Comparison of ENCODE assay signal across 8 cellular contexts in the genomic region with DNA sequence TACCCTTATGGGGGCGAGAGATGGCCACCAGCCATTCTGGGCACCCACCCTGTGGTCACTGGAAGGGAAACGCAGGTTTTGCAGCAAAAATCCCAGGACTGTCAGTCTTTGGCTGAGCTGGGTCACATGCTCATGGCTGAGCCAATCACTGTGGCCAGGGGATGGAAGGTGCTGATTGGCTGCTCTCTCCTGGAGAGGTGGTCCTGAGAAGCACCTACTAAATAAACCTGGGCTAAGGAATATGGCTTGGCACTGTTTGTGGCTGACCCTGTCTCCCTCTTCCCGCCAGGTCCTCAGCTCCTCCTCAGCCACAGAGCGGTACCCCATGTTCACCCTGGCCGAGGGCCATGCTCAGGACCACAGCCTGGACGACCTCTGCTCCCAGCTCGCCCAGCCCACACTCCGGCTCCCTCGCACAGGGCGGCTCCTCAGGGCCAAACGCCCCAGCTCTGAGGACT. TPM values are rescaled to one million over a fixed set of nuclear protein-coding genes. Genes with fewer than 3 reads are reported as not detected.
A peak's percentile ranks its signal among the peaks of the same experiment; 100 is the strongest.
DNase-seq lines count a peak whose midpoint lies in the region; ATAC-seq and TF ChIP-seq lines count a peak whose summit lies in the region.

No MANE protein-coding gene starts in this region.

- H3K4me1 ChIP-seq in sigmoid colon = no peaks in the 10 kb centered on the region

- peak; percentile 78 for DNase-seq in 8988T
- peak; percentile 59 for DNase-seq in SK-MEL-5 (ENCODE audit: low read depth, low spot score)
- peak; percentile 43 for DNase-seq in fibroblast of mammary gland (ENCODE audit: low read depth)
- no peak for DNase-seq in NCI-H1092 (lab: John Stamatoyannopoulos, UW)
- no peak for DNase-seq in sigmoid colon
- no peak for DNase-seq in SW480 (ENCODE audit: low spot score)

- H3K27ac ChIP-seq in sigmoid colon = no peak overlapping the region

- H3K4me3 ChIP-seq in fibroblast of mammary gland (ENCODE audit: control insufficient read depth, low read depth, low read length) = no peak overlapping the region
- no peak overlapping the region for H3K4me3 ChIP-seq in sigmoid colon

- peak; percentile 8 for TF ChIP-seq POLR2A in GM10847 (IDR thresholded peaks at IDR 0.05; ENCODE audit: extremely low read depth, insufficient read length)
- TF ChIP-seq POLR2A in sigmoid colon (IDR thresholded peaks at IDR 0.05) = no peak

- no peak for TF ChIP-seq EP300 in sigmoid colon (IDR thresholded peaks at IDR 0.05)

- no peak for ATAC-seq in GM21447 (IDR thresholded peaks at IDR 0.05; ENCODE audit: unreplicated experiment)

- H3K27me3 ChIP-seq in sigmoid colon = no peaks in the 10 kb centered on the region

- peaks cover 26 to 100% (median 52%) of the 10 kb centered on the region in 4 donors for H3K36me3 ChIP-seq in sigmoid colon

- in situ Hi-C loops in SK-MEL-5 (cut with HindIII; ENCODE audit: low pct_unique_long_range_greater_than_20kb, low sequenced_read_pairs) = no loop called here

- WGBS in sigmoid colon, 2 donors = 48 to 75% methylated on average over 11 of the region's 11 CpGs

- TF ChIP-seq CTCF in fibroblast of mammary gland (conservative IDR thresholded peaks at IDR 0.05; ENCODE audit: control insufficient read depth, insufficient read depth, low read depth, low read length) (no peak), sigmoid colon (IDR thresholded peaks at IDR 0.05) (no peak)

- intact Hi-C loops in sigmoid colon (cut with DNase I) = no loop called here

- no peaks in the 10 kb centered on the region for H3K9me3 ChIP-seq in sigmoid colon

RNA-seq across cellular contexts. Expression of gene ATG4D, which starts 8.9 kb away (rescaled TPM):
- 35.2 and 37.1 TPM in 2 replicates for total RNA-seq in SK-MEL-5 (2014; rRNA removed; shearing (Covaris generic))
- 51.8 and 77.7 TPM in 2 replicates for polyA plus RNA-seq in SK-MEL-5 (2015; cell fraction: cytosol; rRNA removed)
- 55.9 and 59.6 TPM in 2 replicates for polyA plus RNA-seq in SK-MEL-5 (2015; cell fraction: nucleus; rRNA removed)
- 10 to 100 TPM; 11.4 to 25.5 (median 16.7) TPM for total RNA-seq in sigmoid colon
- polyA plus RNA-seq in sigmoid colon = 10 to 100 TPM; 70.3 to 82.5 (median 77.5) TPM

RNA-seq across cellular contexts. Expression of gene KRI1, which starts 13.2 kb away (rescaled TPM):
- 7.9 and 9.3 TPM in 2 replicates for total RNA-seq in SK-MEL-5 (2014; rRNA removed; shearing (Covaris generic))
- polyA plus RNA-seq in SK-MEL-5 (2015; cell fraction: cytosol; rRNA removed) = 15.2 and 16.3 TPM in 2 replicates
- polyA plus RNA-seq in SK-MEL-5 (2015; cell fraction: nucleus; rRNA removed) = 35.8 and 42.6 TPM in 2 replicates
- 10 to 100 TPM; 13.6 to 21.1 (median 16.1) TPM for total RNA-seq in sigmoid colon
- polyA plus RNA-seq in sigmoid colon = 10 to 100 TPM in 2 of 3 donors, 1 to 10 TPM in 1; 7.2 to 28.9 (median 11.4) TPM

RNA-seq across cellular contexts. Expression of gene CDKN2D, which starts 16.2 kb away (rescaled TPM):
- 2.3 and 2.9 TPM in 2 replicates for total RNA-seq in SK-MEL-5 (2014; rRNA removed; shearing (Covaris generic))
- 8.6 and 10.3 TPM in 2 replicates for polyA plus RNA-seq in SK-MEL-5 (2015; cell fraction: cytosol; rRNA removed)
- 2.8 and 3.7 TPM in 2 replicates for polyA plus RNA-seq in SK-MEL-5 (2015; cell fraction: nucleus; rRNA removed)
- total RNA-seq in sigmoid colon = 10 to 100 TPM in 3 of 4 donors, 1 to 10 TPM in 1; 7.5 to 14.9 (median 11.3) TPM
- 10 to 100 TPM; 17.4 to 28.2 (median 17.8) TPM for polyA plus RNA-seq in sigmoid colon

RNA-seq across cellular contexts. Expression of gene AP1M2, which starts 34.5 kb away (rescaled TPM):
- not detected in 2 replicates for total RNA-seq in SK-MEL-5 (2014; rRNA removed; shearing (Covaris generic))
- not detected in 2 replicates for polyA plus RNA-seq in SK-MEL-5 (2015; cell fraction: cytosol; rRNA removed)
- not detected in 2 replicates for polyA plus RNA-seq in SK-MEL-5 (2015; cell fraction: nucleus; rRNA removed)
- total RNA-seq in sigmoid colon = 1 to 10 TPM in 2 of 4 donors, not detected in 2; 1.1 to 3.0 TPM
- 100 to 1,000 TPM in 2 of 3 donors, 10 to 100 TPM in 1; 95.8 to 178 (median 150) TPM for polyA plus RNA-seq in sigmoid colon

RNA-seq across cellular contexts. Expression of gene S1PR5, which starts 35.4 kb away (rescaled TPM):
- 2.6 and 3.2 TPM in 2 replicates for total RNA-seq in SK-MEL-5 (2014; rRNA removed; shearing (Covaris generic))
- polyA plus RNA-seq in SK-MEL-5 (2015; cell fraction: cytosol; rRNA removed) = 3.5 and 4.3 TPM in 2 replicates
- 0.25 and 0.66 TPM in 2 replicates for polyA plus RNA-seq in SK-MEL-5 (2015; cell fraction: nucleus; rRNA removed)
- not detected for total RNA-seq in sigmoid colon
- under 1 TPM in 1 of 3 donors, not detected in 2; 0.07 TPM for polyA plus RNA-seq in sigmoid colon

Comparison
In these comparisons a context has a peak if more than half of its experiments do, and no peak if none do; other contexts are left out.
1. DNase-seq: peak in 8988T (single experiment), SK-MEL-5 (single experiment) and fibroblast of mammary gland (single experiment); none in NCI-H1092 (single experiment), sigmoid colon (single experiment) and SW480 (single experiment).